In the genomic region with DNA sequence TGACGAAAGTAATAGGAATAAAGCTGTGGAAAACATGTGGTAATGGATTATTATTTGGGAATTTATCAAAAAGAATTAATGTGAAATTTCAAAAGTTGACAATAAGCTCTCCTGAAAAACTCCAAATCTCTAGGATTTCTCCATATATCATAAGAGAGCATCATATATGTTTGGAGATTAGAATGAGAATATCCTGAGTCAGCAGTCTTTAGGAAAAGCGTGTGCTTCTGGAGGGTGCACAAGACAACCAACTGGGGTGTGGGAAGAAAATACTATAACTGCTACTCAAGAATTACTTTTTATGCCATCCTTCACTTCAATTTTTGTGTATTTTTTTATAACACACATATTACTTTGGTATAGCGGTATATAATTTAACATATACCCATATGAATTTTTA, we compare ENCODE assay signal across 1 cellular context.
A peak's percentile ranks its signal among the peaks of the same experiment; 100 is the strongest.
TF ChIP-seq lines count a peak whose summit lies in the region.

No MANE protein-coding gene starts in this region.

TF ChIP-seq in H1, 55 proteins besides CTCF, POLR2A, EP300 and RAD21:
- no peak for TF ChIP-seq CBX8 (IDR thresholded peaks at IDR 0.05; ENCODE audit: borderline replicate concordance, low read depth, low read length)
- peak; percentile 71 for TF ChIP-seq MAFK (IDR thresholded peaks at IDR 0.05; ENCODE audit: low read depth, low read length)
